ENCODE assay signal across 8 cellular contexts in the genomic region with DNA sequence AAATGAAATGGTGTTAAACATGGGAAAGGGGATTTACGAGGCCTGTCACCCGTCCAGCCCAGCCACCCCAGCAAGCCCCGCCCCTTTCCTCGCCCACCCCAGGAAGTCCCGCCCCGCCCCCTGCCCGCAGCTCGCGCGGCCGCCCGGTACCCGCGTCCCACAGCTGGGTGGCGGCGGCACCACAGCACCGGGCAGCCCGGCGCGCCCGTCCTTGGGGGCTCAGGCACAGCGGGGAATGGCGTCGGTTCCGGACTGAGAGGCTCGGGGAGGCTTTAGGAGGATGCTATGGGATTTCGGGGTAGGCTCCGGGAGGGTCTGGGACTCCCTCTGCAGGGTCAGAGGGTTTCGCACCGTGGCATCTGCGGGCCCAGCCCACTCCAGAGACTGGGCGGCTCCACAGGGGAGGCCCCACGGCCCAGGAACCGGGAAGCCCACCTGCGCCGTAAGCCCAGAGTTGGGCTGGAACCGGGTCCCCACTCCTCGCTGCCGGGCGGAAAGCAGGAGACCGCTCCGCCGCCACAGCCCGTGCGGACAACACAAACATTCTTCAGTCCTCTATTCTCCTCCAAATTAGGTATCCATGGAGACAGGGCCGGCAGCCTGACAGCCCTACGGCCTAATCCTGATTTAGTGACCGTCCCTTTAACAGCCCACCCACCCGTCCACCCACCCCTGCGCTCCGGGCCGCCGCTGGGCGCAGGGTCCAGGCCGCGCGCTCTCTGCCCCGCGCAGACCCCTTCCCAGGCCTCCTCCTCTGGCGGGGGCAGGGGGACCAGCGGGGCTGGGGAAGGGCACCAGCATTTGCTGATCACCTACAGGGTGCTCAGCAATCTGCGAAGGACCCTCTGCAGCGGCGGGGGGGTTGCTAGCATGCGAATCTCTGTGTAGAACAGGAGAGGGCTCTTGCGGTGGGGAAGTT. TPM values are rescaled to one million over a fixed set of nuclear protein-coding genes. Genes with fewer than 3 reads are reported as not detected.
DNase-seq lines count a peak whose midpoint lies in the region; ATAC-seq and TF ChIP-seq lines count a peak whose summit lies in the region.

No MANE protein-coding gene starts in this region.

- in situ Hi-C loops in G401 (cut with HindIII; ENCODE audit: low sequenced_read_pairs) = no loop called here

- DNase-seq in G401 (ENCODE audit: low spot score) = peak; percentile 45
- DNase-seq in WTC11 (ENCODE audit: low spot score) = peak; percentile 64
- DNase-seq in stimulated activated naive CD4-positive, alpha-beta T cell treated with Interleukin-2 at 50 U/mL for 16 hours (lab: John Stamatoyannopoulos, UW) = peak; percentile 22
- DNase-seq in NCI-H2227 treated with DMSO at 0.1 percent for 48 hours (lab: John Stamatoyannopoulos, UW) = no peak
- DNase-seq in GM19238 (ENCODE audit: insufficient read length, low spot score) = no peak

- H3K4me3 Mint-ChIP-seq in WTC11 = peak overlapping the region; percentile 75

- ATAC-seq in WTC11 (peak; percentile 41), HG02759 (IDR thresholded peaks at IDR 0.05; ENCODE audit: unreplicated experiment) (no peak)

- peaks cover 39% of the 10 kb centered on the region for H3K4me1 Mint-ChIP-seq in WTC11

- H3K27ac Mint-ChIP-seq in WTC11 = no peak overlapping the region

- H3K4me3 ChIP-seq in ectodermal cell (ENCODE audit: insufficient read depth, low read depth, low read length) = peak overlapping the region; percentile 92
- H3K4me3 ChIP-seq in mucosa of rectum (ENCODE audit: low read length in 2 of 2) = peak overlapping the region; percentile 52 to 56

- H3K9me3 Mint-ChIP-seq in WTC11 = no peaks in the 10 kb centered on the region

- no peaks in the 10 kb centered on the region for H3K36me3 Mint-ChIP-seq in WTC11

- POLR2A ChIA-PET in WTC11 (lab: Charles Lee) = no interaction called here

- no peaks in the 10 kb centered on the region for H3K36me3 ChIP-seq in ectodermal cell (ENCODE audit: control insufficient read depth, insufficient read depth, low read length)
- no peaks in the 10 kb centered on the region for H3K36me3 ChIP-seq in mucosa of rectum (ENCODE audit: control insufficient read depth in 2 of 2, insufficient read depth in 2 of 2, low read length in 2 of 2)

- WGBS in ectodermal cell, 2 experiments = 0% methylated on average over 66 of the region's 66 CpGs

- H3K9me3 ChIP-seq in ectodermal cell (ENCODE audit: control insufficient read depth, low read length) = no peaks in the 10 kb centered on the region
- H3K9me3 ChIP-seq in mucosa of rectum (ENCODE audit: control insufficient read depth in 2 of 2, low read length in 2 of 2) = no peaks in the 10 kb centered on the region

- CTCF ChIA-PET in WTC11 (lab: Charles Lee) = interaction anchor here (0.9 to 1.9 kb wide), 5 partner anchors 10 to 26 kb away, joined by 3 to 13 read pairs (median 5); no protein-coding TSS in a partner anchor

- no peak for TF ChIP-seq CTCF in WTC11 (IDR thresholded peaks at IDR 0.05)

- peaks cover 53% of the 10 kb centered on the region for H3K27me3 Mint-ChIP-seq in WTC11 (ENCODE audit: low read depth)

- H3K9ac ChIP-seq in mucosa of rectum (ENCODE audit: low read depth in 1 of 2, low read length in 2 of 2) = peak overlapping the region in 1 of 2 donors; percentile 5

- H3K27me3 ChIP-seq in ectodermal cell (ENCODE audit: control insufficient read depth, insufficient read depth, low read length, poor library complexity, severe bottlenecking) = no peaks in the 10 kb centered on the region
- H3K27me3 ChIP-seq in mucosa of rectum (ENCODE audit: control insufficient read depth in 2 of 2, insufficient read depth in 2 of 2, low read length in 2 of 2) = peaks cover 29 to 36% of the 10 kb centered on the region in 2 donors

- H3K27ac ChIP-seq in ectodermal cell (ENCODE audit: insufficient read depth, low read depth, low read length, poor library complexity, severe bottlenecking) = peak overlapping the region; percentile 91
- H3K27ac ChIP-seq in mucosa of rectum (ENCODE audit: low read depth in 2 of 2, low read length in 2 of 2) = peak overlapping the region in 1 of 2 donors; percentile 32

- peaks cover 58% of the 10 kb centered on the region for H3K4me1 ChIP-seq in ectodermal cell (ENCODE audit: control insufficient read depth, insufficient read depth, low read length)
- peaks cover 5 to 15% of the 10 kb centered on the region in 2 donors for H3K4me1 ChIP-seq in mucosa of rectum (ENCODE audit: control insufficient read depth in 2 of 2, insufficient read depth in 2 of 2, low read length in 2 of 2)

TF ChIP-seq in WTC11, 78 proteins besides CTCF, POLR2A, EP300 and RAD21:
- TF ChIP-seq TP53 (CRISPR knock-in tag; IDR thresholded peaks at IDR 0.05) = peak; percentile 42; the same call in 1 of the 2 replicates
- TF ChIP-seq PRDM15 (CRISPR knock-in tag; IDR thresholded peaks at IDR 0.05) = no peak
- no peak for TF ChIP-seq ESRRA (CRISPR knock-in tag; IDR thresholded peaks at IDR 0.05; ENCODE audit: borderline replicate concordance)
- no peak for TF ChIP-seq E2F5 (CRISPR knock-in tag; IDR thresholded peaks at IDR 0.05)

RNA-seq across cellular contexts. Expression of gene FIGNL2, which starts 1.3 kb away (rescaled TPM):
- total RNA-seq in G401 (2014; rRNA removed; shearing (Covaris generic)) = 11.1 and 12.8 TPM in 2 replicates
- 9.9 to 10.3 TPM (median 10.0 TPM) in 3 replicates for total RNA-seq in WTC11 (2021)
- polyA plus RNA-seq in ectodermal cell (2013, experiment 1 of 4) = 46.8 TPM
- 50.3 TPM for polyA plus RNA-seq in ectodermal cell (2013, experiment 2 of 4)
- 41.4 TPM for polyA plus RNA-seq in ectodermal cell (2013, experiment 3 of 4)
- polyA plus RNA-seq in ectodermal cell (2013, experiment 4 of 4) = 43.2 TPM

RNA-seq across cellular contexts. Expression of gene ANKRD33, which starts 40.7 kb away (rescaled TPM):
- not detected in 2 replicates for total RNA-seq in G401 (2014; rRNA removed; shearing (Covaris generic))
- total RNA-seq in WTC11 (2021) = 1.7 to 2.3 TPM (median 2.0 TPM) in 3 replicates
- polyA plus RNA-seq in ectodermal cell (2013, experiment 1 of 4) = 0.17 TPM
- polyA plus RNA-seq in ectodermal cell (2013, experiment 2 of 4) = 0.30 TPM
- polyA plus RNA-seq in ectodermal cell (2013, experiment 3 of 4) = 0.64 TPM
- 0.36 TPM for polyA plus RNA-seq in ectodermal cell (2013, experiment 4 of 4)

Comparison
In these comparisons a context has a peak if more than half of its experiments do, and no peak if none do; other contexts are left out.
1. DNase-seq: peak in G401 (single experiment), WTC11 (single experiment) and stimulated activated naive CD4-positive, alpha-beta T cell treated with Interleukin-2 at 50 U/mL for 16 hours (single experiment); none in NCI-H2227 treated with DMSO at 0.1 percent for 48 hours (single experiment) and GM19238 (single experiment).